9 cellular contexts compared by ENCODE assay signal in genomic region chr2:70965506-70965905, GRCh38. TPM values are rescaled to one million over a fixed set of nuclear protein-coding genes. Genes with fewer than 3 reads are reported as not detected.
A peak's percentile ranks its signal among the peaks of the same experiment; 100 is the strongest.
DNase-seq lines count a peak whose midpoint lies in the region; ATAC-seq and TF ChIP-seq lines count a peak whose summit lies in the region.
"Had no signal": no experiment of that assay in that cellular context is flagged by ENCODE, and none has a peak within 500 bp of the region (broad histone marks: within the 10 kb centered on the region; RNA-seq: fewer than 3 reads in every experiment).

No MANE protein-coding gene starts in this region.

- peak overlapping the region in 3 of 4 donors; percentile 54 to 87 (median 74) for H3K4me3 Mint-ChIP-seq in IgD-negative memory B cell

- peaks cover 3% of the 10 kb centered on the region for H3K4me1 ChIP-seq in mammary epithelial cell (ENCODE audit: insufficient read depth, low read length)

- peak overlapping the region; percentile 97 for H3K4me2 ChIP-seq in mammary epithelial cell (ENCODE audit: insufficient read depth, low read depth, low read length)

- in situ Hi-C loops in mammary epithelial cell (cut with MboI; ENCODE audit: low sequenced_read_pairs in 2 of 2) = no loop called here

- TF ChIP-seq CTCF in AG04450 (IDR thresholded peaks at IDR 0.05; ENCODE audit: low read depth, low read length) (no peak), mammary epithelial cell (conservative IDR thresholded peaks at IDR 0.05 in 1 of 2, IDR thresholded peaks at IDR 0.05 in 1 of 2; ENCODE audit: extremely low read depth in 1 of 2, insufficient read depth in 1 of 2, low read depth in 1 of 2, low read length in 2 of 2) (no peak)

- H3K27ac ChIP-seq in AG04450 (ENCODE audit: low read depth, low read length) = no peak overlapping the region
- no peak overlapping the region for H3K27ac ChIP-seq in mammary epithelial cell (ENCODE audit: insufficient read depth, low read depth, low read length)
- no peak overlapping the region for H3K27ac ChIP-seq in caudate nucleus (ENCODE audit: low read depth, low read length)
- H3K27ac ChIP-seq: right lobe of liver had no signal

- WGBS in mammary epithelial cell (ENCODE audit: low coverage, missing lambda C conversion rate) = 69% methylated on average over 10 of the region's 14 CpGs

- no peaks in the 10 kb centered on the region for H3K36me3 ChIP-seq in mammary epithelial cell (ENCODE audit: insufficient read depth, low read length)
- H3K36me3 ChIP-seq: right lobe of liver had no signal

- CTCF ChIA-PET in AG04450 (lab: Charles Lee) (interaction anchor here (0.6 to 5.2 kb wide), 19 partner anchors 8 to 580 kb away, joined by 3 to 46 read pairs (median 4); partner anchors contain the start of gene ANKRD53), mammary epithelial cell (lab: Charles Lee; ENCODE audit: low non-redundant PET) (interaction anchor here (0.7 to 0.9 kb wide), 2 partner anchors 58 to 317 kb away, joined by 4 to 8 read pairs; no protein-coding TSS in a partner anchor)

- H3K9me3 ChIP-seq in AG04450 (ENCODE audit: control insufficient read depth, insufficient read depth, low read length) (no peaks in the 10 kb centered on the region), mammary epithelial cell (replicated peaks; ENCODE audit: insufficient read depth, low read length) (no peaks in the 10 kb centered on the region)
- H3K9me3 ChIP-seq: right lobe of liver had no signal

- DNase-seq in AG04450 (ENCODE audit: low read depth, low spot score) (no peak), mammary epithelial cell (no peak), mucosa of gallbladder (ENCODE audit: low spot score) (peak; percentile 3), medulla oblongata (ENCODE audit: extremely low spot score) (no peak), caudate nucleus (lab: John Stamatoyannopoulos, UW) (no peak), DMS114 treated with DMSO at 0.1 percent for 48 hours (lab: John Stamatoyannopoulos, UW; ENCODE audit: unreplicated experiment) (no peak)

- H3K4me1 Mint-ChIP-seq in IgD-negative memory B cell = peaks cover 4 to 5% (median 5%) of the 10 kb centered on the region in 3 donors

- no peak overlapping the region for H2AFZ ChIP-seq in mammary epithelial cell (ENCODE audit: low read depth, low read length)

- peaks cover 2% of the 10 kb centered on the region for H3K36me3 Mint-ChIP-seq in IgD-negative memory B cell

- H3K27ac Mint-ChIP-seq in IgD-negative memory B cell = no peak overlapping the region

- peaks cover 9% of the 10 kb centered on the region for H3K27me3 ChIP-seq in AG04450 (ENCODE audit: control insufficient read depth, insufficient read depth, low read length)
- no peaks in the 10 kb centered on the region for H3K27me3 ChIP-seq in mammary epithelial cell (ENCODE audit: insufficient read depth, low read length)

- H3K79me2 ChIP-seq in mammary epithelial cell (ENCODE audit: insufficient read depth, low read length) = no peaks in the 10 kb centered on the region

- no TSS peak for BruUV-seq in mammary epithelial cell (replicated peaks; lab: Mats Ljungman, UMichigan)

- intact Hi-C loops in mammary epithelial cell (cut with micrococcal nuclease) = loop anchor here (1.0 to 2.0 kb wide), 2 partner anchors 12 to 29 kb away; partner anchors contain the start of gene TEX261

- no peak overlapping the region for H3K9ac ChIP-seq in mammary epithelial cell (ENCODE audit: insufficient read depth, low read length)

- peaks cover 20% of the 10 kb centered on the region for H3K27me3 Mint-ChIP-seq in IgD-negative memory B cell

- dilution Hi-C loops in mammary epithelial cell (cut with HindIII; ENCODE audit: low sequenced_read_pairs) = loop anchor here (25.0 kb wide), 1 partner anchor 653 kb away; the partner anchor contains the start of gene FAM136A

- H4K20me1 ChIP-seq in mammary epithelial cell (ENCODE audit: insufficient read depth, low read length) = no peaks in the 10 kb centered on the region

- POLR2A ChIA-PET in AG04450 (lab: Yijun Ruan, JAX) = interaction anchor here (0.6 to 1.6 kb wide), 3 partner anchors 17 to 681 kb away, joined by 3 to 11 read pairs (median 5); no protein-coding TSS in a partner anchor

- H3K9me3 Mint-ChIP-seq in IgD-negative memory B cell = no peaks in the 10 kb centered on the region

- H3K4me3 ChIP-seq in AG04450 (ENCODE audit: low read depth, low read length) (peak overlapping the region; percentile 60), mammary epithelial cell (replicated peaks in 1 of 3; ENCODE audit: insufficient read depth in 1 of 3, low read depth in 2 of 3, low read length in 3 of 3) (peak overlapping the region in 1 of 3 experiments; percentile 43)

- ATAC-seq in HG03378 (IDR thresholded peaks at IDR 0.05; ENCODE audit: unreplicated experiment) = no peak

RNA-seq across cellular contexts. Expression of gene ANKRD53, which starts 12.9 kb away (rescaled TPM):
- polyA plus RNA-seq in AG04450 (2011; rRNA removed) = 0.72 and 1.1 TPM in 2 replicates
- polyA minus RNA-seq in AG04450 (2011; rRNA and poly(A)+ RNA removed) = 2.1 and 3.6 TPM in 2 replicates
- not detected for polyA plus RNA-seq in IgD-negative memory B cell
- under 1 TPM in 1 of 2 donors, not detected in 1; 0.83 TPM for total RNA-seq in mammary epithelial cell
- polyA plus RNA-seq in mammary epithelial cell = 0.18 TPM
- polyA minus RNA-seq in mammary epithelial cell = 1.7 TPM
- 2.9 TPM for total RNA-seq in mucosa of gallbladder

RNA-seq across cellular contexts. Expression of gene TEX261, which starts 29.2 kb away (rescaled TPM):
- polyA plus RNA-seq in AG04450 (2011; rRNA removed) (106 and 119 TPM in 2 replicates), IgD-negative memory B cell (24.9 TPM), mammary epithelial cell (59.6 TPM)
- 94.7 and 123 TPM in 2 replicates for polyA minus RNA-seq in AG04450 (2011; rRNA and poly(A)+ RNA removed)
- total RNA-seq in mammary epithelial cell (10 to 100 TPM; 30.0 to 61.6 TPM), mucosa of gallbladder (62.8 TPM)
- 146 TPM for polyA minus RNA-seq in mammary epithelial cell

RNA-seq across cellular contexts. Expression of gene ATP6V1B1, which starts 29.8 kb away (rescaled TPM):
- 0.57 and 0.82 TPM in 2 replicates for polyA plus RNA-seq in AG04450 (2011; rRNA removed)
- polyA minus RNA-seq in AG04450 (2011; rRNA and poly(A)+ RNA removed) = 1.0 and 1.7 TPM in 2 replicates
- not detected for polyA plus RNA-seq in IgD-negative memory B cell
- total RNA-seq in mammary epithelial cell = 1 to 10 TPM in 1 of 2 donors, not detected in 1; 1.3 TPM
- 0.03 TPM for polyA plus RNA-seq in mammary epithelial cell
- not detected for polyA minus RNA-seq in mammary epithelial cell
- total RNA-seq in mucosa of gallbladder = 1.6 TPM
